33 cellular contexts compared by ENCODE assay signal in the genomic region with DNA sequence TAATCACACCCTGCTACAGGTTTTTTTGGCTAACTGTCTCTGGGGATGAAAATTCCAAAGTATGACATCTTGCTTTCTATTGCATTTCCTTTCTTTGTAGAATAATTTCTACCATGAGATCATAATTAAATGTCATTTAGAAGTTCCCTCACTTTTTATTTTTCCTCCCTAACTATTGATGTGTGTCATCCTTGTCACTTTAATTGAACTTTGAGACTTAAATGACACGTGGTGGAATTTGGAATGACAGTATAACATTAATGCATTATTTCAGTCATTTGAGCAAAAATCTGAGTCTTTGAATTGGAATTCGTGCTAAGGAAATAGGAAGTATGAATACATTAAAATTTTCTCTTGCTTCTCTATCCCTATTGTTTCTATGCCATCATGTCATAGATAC.
DNase-seq lines count a peak whose midpoint lies in the region; ATAC-seq and TF ChIP-seq lines count a peak whose summit lies in the region.
"Had no signal": no experiment of that assay in that cellular context is flagged by ENCODE, and none has a peak within 500 bp of the region (broad histone marks: within the 10 kb centered on the region; RNA-seq: fewer than 3 reads in every experiment).

No MANE protein-coding gene starts in this region.

- no peak overlapping the region for H2AFZ ChIP-seq in neural cell (ENCODE audit: low read depth, low read length)

- H3K9me3 ChIP-seq in A673 (ENCODE audit: low read depth, low read length, poor library complexity, severe bottlenecking) = no peaks in the 10 kb centered on the region
- no peaks in the 10 kb centered on the region for H3K9me3 ChIP-seq in neural cell (ENCODE audit: low read length)
- H3K9me3 ChIP-seq: A549; BE2C; BLaER1; BLaER1 treated with 17β-estradiol and CSF1 and Interleukin-3, amounts not matched to agents 10 nM and 100 nM; Caco-2 had no signal

- no peak overlapping the region for H3K4me3 Mint-ChIP-seq in HFFc6
- H3K4me3 Mint-ChIP-seq: B cell; CD14-positive monocyte; CD4-positive, alpha-beta memory T cell; CD4-positive, alpha-beta T cell; CD4-positive, CD25-positive, alpha-beta regulatory T cell; CD8-positive, alpha-beta memory T cell; CD8-positive, alpha-beta T cell had no signal

- no peak overlapping the region for H3K4me2 ChIP-seq in neural cell (ENCODE audit: low read length)
- H3K4me2 ChIP-seq: A549; BLaER1; BLaER1 treated with 17β-estradiol and CSF1 and Interleukin-3, amounts not matched to agents 10 nM and 100 nM had no signal

- POLR2A ChIA-PET in A673 (lab: Charles Lee; ENCODE audit: low non-redundant PET) = no interaction called here

- no peaks in the 10 kb centered on the region for H4K20me1 ChIP-seq in neural cell (ENCODE audit: insufficient read depth)
- H4K20me1 ChIP-seq: BLaER1; BLaER1 treated with 17β-estradiol and CSF1 and Interleukin-3, amounts not matched to agents 10 nM and 100 nM had no signal

- H3K4me3 ChIP-seq in A673 (ENCODE audit: low read depth, low read length, poor library complexity, severe bottlenecking) = no peak overlapping the region
- no peak overlapping the region for H3K4me3 ChIP-seq in neural cell (ENCODE audit: low read length)
- H3K4me3 ChIP-seq: A549; BLaER1; BLaER1 treated with 17β-estradiol and CSF1 and Interleukin-3, amounts not matched to agents 10 nM and 100 nM had no signal

- no peaks in the 10 kb centered on the region for H3K36me3 Mint-ChIP-seq in HFFc6 (ENCODE audit: low read depth)
- H3K36me3 Mint-ChIP-seq: CD14-positive monocyte; CD4-positive, alpha-beta memory T cell; CD4-positive, CD25-positive, alpha-beta regulatory T cell; CD8-positive, alpha-beta memory T cell; CD8-positive, alpha-beta T cell had no signal

- H3K79me2 ChIP-seq in neural cell (replicated peaks; ENCODE audit: insufficient read depth, low read length) = no peaks in the 10 kb centered on the region

- H3K4me1 Mint-ChIP-seq in HFFc6 (ENCODE audit: low read depth) = no peaks in the 10 kb centered on the region
- H3K4me1 Mint-ChIP-seq: B cell; CD14-positive monocyte; CD4-positive, alpha-beta memory T cell; CD4-positive, CD25-positive, alpha-beta regulatory T cell; CD8-positive, alpha-beta memory T cell had no signal

- TF ChIP-seq EP300 in neural cell (conservative IDR thresholded peaks at IDR 0.05; ENCODE audit: poor library complexity, severe bottlenecking) = peak; percentile 92

- H3K27ac Mint-ChIP-seq in HFFc6 = no peak overlapping the region
- H3K27ac Mint-ChIP-seq: B cell; CD14-positive monocyte; CD4-positive, alpha-beta memory T cell; CD4-positive, alpha-beta T cell; CD4-positive, CD25-positive, alpha-beta regulatory T cell; CD8-positive, alpha-beta memory T cell; CD8-positive, alpha-beta T cell had no signal

- CTCF ChIA-PET in A673 (lab: Charles Lee) = no interaction called here

- TF ChIP-seq RAD21 in neural cell (conservative IDR thresholded peaks at IDR 0.05) = no peak

- no peaks in the 10 kb centered on the region for H3K9me2 ChIP-seq in neural cell (ENCODE audit: insufficient read depth, low read length)

- intact Hi-C loops in A673 (cut with micrococcal nuclease; ENCODE audit: unreplicated experiment) = no loop called here

- H3F3A ChIP-seq in neural cell (ENCODE audit: insufficient read depth, low read length, poor library complexity, severe bottlenecking) = no peaks in the 10 kb centered on the region

- H3K27ac ChIP-seq in A673 (ENCODE audit: low read depth, low read length, poor library complexity, severe bottlenecking) (no peak overlapping the region), neural cell (ENCODE audit: low read length) (no peak overlapping the region)
- H3K27ac ChIP-seq: 22Rv1; A549; BLaER1; BLaER1 treated with 17β-estradiol and CSF1 and Interleukin-3, amounts not matched to agents 10 nM and 100 nM; C4-2B had no signal

- TF ChIP-seq CTCF in A673 (conservative IDR thresholded peaks at IDR 0.05; ENCODE audit: low read depth, low read length) (no peak), neural cell (IDR thresholded peaks at IDR 0.05; ENCODE audit: poor library complexity, severe bottlenecking) (no peak), HFFc6 (IDR thresholded peaks at IDR 0.05) (no peak)

- H3K4me1 ChIP-seq in A673 (ENCODE audit: insufficient read depth, low read length, poor library complexity, severe bottlenecking) = no peaks in the 10 kb centered on the region
- H3K4me1 ChIP-seq: A549, BE2C, BLaER1, Caco-2 had no signal

- H3K9me3 Mint-ChIP-seq in HFFc6 = peaks cover 26% of the 10 kb centered on the region

- BruUV-seq in A673 (replicated peaks; lab: Mats Ljungman, UMichigan) = no TSS peak

- peak; percentile 0 for DNase-seq in A673 (ENCODE audit: low spot score)
- DNase-seq in putamen (ENCODE audit: low spot score) = peak; percentile 45
- DNase-seq in HFFc6 = no peak
- DNase-seq in activated naive CD4-positive, alpha-beta T cell treated with anti-CD3 and anti-CD28 coated beads, Interleukin-2, amount 50 U/mL, for 16 hours = no peak
- DNase-seq: 8988T; ACHN; AML-193; BE2C; C1 segment of cervical spinal cord; Caco-2; Calu3; CD4-positive, alpha-beta memory T cell; CD4-positive, alpha-beta T cell; CD4-positive, CD25-positive, alpha-beta regulatory T cell; CD8-positive, alpha-beta memory T cell; CD8-positive, alpha-beta T cell; COR-L47; DMS 273 treated with DMSO at 0.1 percent for 48 hours; DMS153; DMS53; DMS79; DMS79 treated with DMSO at 0.1 percent for 48 hours; DND-41; EL had no signal

- H3K36me3 ChIP-seq in A673 (ENCODE audit: insufficient read depth, low read length, poor library complexity, severe bottlenecking) (no peaks in the 10 kb centered on the region), neural cell (ENCODE audit: insufficient read depth, low read length) (no peaks in the 10 kb centered on the region)
- H3K36me3 ChIP-seq: BE2C; BLaER1; BLaER1 treated with 17β-estradiol and CSF1 and Interleukin-3, amounts not matched to agents 10 nM and 100 nM had no signal

- ATAC-seq in GM19328 (IDR thresholded peaks at IDR 0.05; ENCODE audit: unreplicated experiment) = no peak
- ATAC-seq: A549; CD8-positive, alpha-beta T cell had no signal

- H3K27me3 ChIP-seq in A673 (replicated peaks; ENCODE audit: insufficient read depth, low read depth, low read length, poor library complexity) (no peaks in the 10 kb centered on the region), neural cell (ENCODE audit: insufficient read depth, low read depth, low read length) (no peaks in the 10 kb centered on the region)
- H3K27me3 ChIP-seq: BE2C; BLaER1; BLaER1 treated with 17β-estradiol and CSF1 and Interleukin-3, amounts not matched to agents 10 nM and 100 nM had no signal

- H3K27me3 Mint-ChIP-seq in HFFc6 (ENCODE audit: insufficient read depth) = no peaks in the 10 kb centered on the region
- H3K27me3 Mint-ChIP-seq: B cell; CD4-positive, alpha-beta memory T cell; CD4-positive, alpha-beta T cell; CD8-positive, alpha-beta memory T cell had no signal

- no peak overlapping the region for H3K9ac ChIP-seq in neural cell (ENCODE audit: low read length)
- H3K9ac ChIP-seq: BLaER1; BLaER1 treated with 17β-estradiol and CSF1 and Interleukin-3, amounts not matched to agents 10 nM and 100 nM had no signal

TF ChIP-seq in neural cell, 6 proteins besides CTCF, POLR2A, EP300 and RAD21:
- TF ChIP-seq TAF1 (IDR thresholded peaks at IDR 0.05; ENCODE audit: low read depth) (no peak), POLR2AphosphoS5 (IDR thresholded peaks at IDR 0.05) (peak; percentile 69), SMC3 (conservative IDR thresholded peaks at IDR 0.05; ENCODE audit: poor library complexity) (no peak), MXI1 (conservative IDR thresholded peaks at IDR 0.05; ENCODE audit: poor library complexity, severe bottlenecking) (no peak)
- TF ChIP-seq, protein P1, sequence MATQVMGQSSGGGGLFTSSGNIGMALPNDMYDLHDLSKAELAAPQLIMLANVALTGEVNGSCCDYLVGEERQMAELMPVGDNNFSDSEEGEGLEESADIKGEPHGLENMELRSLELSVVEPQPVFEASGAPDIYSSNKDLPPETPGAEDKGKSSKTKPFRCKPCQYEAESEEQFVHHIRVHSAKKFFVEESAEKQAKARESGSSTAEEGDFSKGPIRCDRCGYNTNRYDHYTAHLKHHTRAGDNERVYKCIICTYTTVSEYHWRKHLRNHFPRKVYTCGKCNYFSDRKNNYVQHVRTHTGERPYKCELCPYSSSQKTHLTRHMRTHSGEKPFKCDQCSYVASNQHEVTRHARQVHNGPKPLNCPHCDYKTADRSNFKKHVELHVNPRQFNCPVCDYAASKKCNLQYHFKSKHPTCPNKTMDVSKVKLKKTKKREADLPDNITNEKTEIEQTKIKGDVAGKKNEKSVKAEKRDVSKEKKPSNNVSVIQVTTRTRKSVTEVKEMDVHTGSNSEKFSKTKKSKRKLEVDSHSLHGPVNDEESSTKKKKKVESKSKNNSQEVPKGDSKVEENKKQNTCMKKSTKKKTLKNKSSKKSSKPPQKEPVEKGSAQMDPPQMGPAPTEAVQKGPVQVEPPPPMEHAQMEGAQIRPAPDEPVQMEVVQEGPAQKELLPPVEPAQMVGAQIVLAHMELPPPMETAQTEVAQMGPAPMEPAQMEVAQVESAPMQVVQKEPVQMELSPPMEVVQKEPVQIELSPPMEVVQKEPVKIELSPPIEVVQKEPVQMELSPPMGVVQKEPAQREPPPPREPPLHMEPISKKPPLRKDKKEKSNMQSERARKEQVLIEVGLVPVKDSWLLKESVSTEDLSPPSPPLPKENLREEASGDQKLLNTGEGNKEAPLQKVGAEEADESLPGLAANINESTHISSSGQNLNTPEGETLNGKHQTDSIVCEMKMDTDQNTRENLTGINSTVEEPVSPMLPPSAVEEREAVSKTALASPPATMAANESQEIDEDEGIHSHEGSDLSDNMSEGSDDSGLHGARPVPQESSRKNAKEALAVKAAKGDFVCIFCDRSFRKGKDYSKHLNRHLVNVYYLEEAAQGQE (IDR thresholded peaks at IDR 0.05; ENCODE audit: borderline replicate concordance) = peak; percentile 95

Comparison
In these comparisons a context has a peak if more than half of its experiments do, and no peak if none do; other contexts are left out.
1. DNase-seq: peak in A673 (single experiment) and putamen (single experiment); none in HFFc6 (single experiment) and activated naive CD4-positive, alpha-beta T cell treated with anti-CD3 and anti-CD28 coated beads, Interleukin-2, amount 50 U/mL, for 16 hours (single experiment).